In genomic region chr3:177932346-177932745, GRCh38 we compare ENCODE assay signal across 31 cellular contexts.
DNase-seq lines count a peak whose midpoint lies in the region; ATAC-seq, FAIRE-seq and TF ChIP-seq lines count a peak whose summit lies in the region.
"Had no signal": no experiment of that assay in that cellular context is flagged by ENCODE, and none has a peak within 500 bp of the region (broad histone marks: within the 10 kb centered on the region; RNA-seq: fewer than 3 reads in every experiment).

No MANE protein-coding gene starts in this region.

- H3K4me3 ChIP-seq in left ventricle myocardium inferior (no peak overlapping the region), gastrocnemius medialis (no peak overlapping the region), dorsolateral prefrontal cortex (no peak overlapping the region)
- H3K4me3 ChIP-seq: gastroesophageal sphincter, Peyer's patch, right atrium auricular region, smooth muscle cell, testis had no signal

- no peak for TF ChIP-seq CTCF in left ventricle myocardium inferior (IDR thresholded peaks at IDR 0.05; ENCODE audit: borderline replicate concordance)
- no peak for TF ChIP-seq CTCF in gastrocnemius medialis (IDR thresholded peaks at IDR 0.05 in 4 of 5, conservative IDR thresholded peaks at IDR 0.05 in 1 of 5)
- no peak for TF ChIP-seq CTCF in dorsolateral prefrontal cortex (IDR thresholded peaks at IDR 0.05 in 54 of 56, conservative IDR thresholded peaks at IDR 0.05 in 2 of 56; ENCODE audit: low read depth in 1 of 56, partially characterized antibody in 56 of 56)

- in situ Hi-C loops in gastrocnemius medialis (cut with MboI; ENCODE audit: low sequenced_read_pairs in 4 of 4), result no loop called here

- peak overlapping the region; percentile 36 for H3K27ac ChIP-seq in left ventricle myocardium inferior (replicated peaks)
- H3K27ac ChIP-seq in gastrocnemius medialis, result no peak overlapping the region
- H3K27ac ChIP-seq in dorsolateral prefrontal cortex, result no peak overlapping the region
- H3K27ac ChIP-seq in caudate nucleus (ENCODE audit: low read depth, low read length), result no peak overlapping the region
- H3K27ac ChIP-seq: gastroesophageal sphincter, Peyer's patch, right atrium auricular region, testis had no signal

- peaks cover 42% of the 10 kb centered on the region for H3K4me1 ChIP-seq in left ventricle myocardium inferior
- peaks cover 15 to 40% of the 10 kb centered on the region in 2 donors for H3K4me1 ChIP-seq in gastrocnemius medialis
- H3K4me1 ChIP-seq: testis had no signal

- H3K36me3 ChIP-seq in left ventricle myocardium inferior, result no peaks in the 10 kb centered on the region
- no peaks in the 10 kb centered on the region for H3K36me3 ChIP-seq in gastrocnemius medialis
- H3K36me3 ChIP-seq: gastroesophageal sphincter, Peyer's patch, right atrium auricular region had no signal

- FAIRE-seq in RCC 7860 (lab: Jason Lieb, UNC), result no peak
- FAIRE-seq: GM18507, HepG2 had no signal

- no peak for DNase-seq in left ventricle myocardium inferior
- no peak for DNase-seq in left cardiac atrium
- peak; percentile 41 for DNase-seq in astrocyte of the hippocampus (ENCODE audit: low read depth, low spot score)
- DNase-seq in foreskin melanocyte, result peak; percentile 40
- DNase-seq in RCC 7860 (ENCODE audit: low spot score), result no peak
- DNase-seq in gastrocnemius medialis, result no peak
- no peak for DNase-seq in dorsolateral prefrontal cortex
- DNase-seq in caudate nucleus (lab: John Stamatoyannopoulos, UW), result no peak
- DNase-seq: 8988T; activated CD4-positive, alpha-beta memory T cell treated with anti-CD3 and anti-CD28 coated beads for 36 hours; activated CD4-positive, alpha-beta T cell treated with anti-CD3 and anti-CD28 coated beads for 1 hour; activated naive CD4-positive, alpha-beta T cell treated with Interleukin-2 at 50 U/mL for 16 hours; CD8-positive, alpha-beta T cell; effector CD8-positive, alpha-beta T cell; erythroblast; hypothalamus; Karpas-422; NCI-H1417 treated with DMSO at 0.1 percent for 48 hours; NCI-H2029 treated with DMSO at 0.1 percent for 48 hours; NCI-H524 treated with DMSO at 0.1 percent for 48 hours; Peyer's patch; posterior cingulate gyrus; SIG-M5; stimulated activated naive CD4-positive, alpha-beta T cell; SW 1271; testis had no signal

- H3K9me3 ChIP-seq in left ventricle myocardium inferior (replicated peaks) (no peaks in the 10 kb centered on the region), gastrocnemius medialis (no peaks in the 10 kb centered on the region)
- H3K9me3 ChIP-seq: gastroesophageal sphincter, Peyer's patch, right atrium auricular region, testis had no signal

- ATAC-seq in left cardiac atrium, result no peak
- no peak for ATAC-seq in gastrocnemius medialis
- ATAC-seq: CD8-positive, alpha-beta T cell; gastroesophageal sphincter; HepG2 had no signal

- TF ChIP-seq POLR2A in gastrocnemius medialis (IDR thresholded peaks at IDR 0.05), result no peak

- H3K27me3 ChIP-seq in left ventricle myocardium inferior (ENCODE audit: low read depth) (no peaks in the 10 kb centered on the region), gastrocnemius medialis (no peaks in the 10 kb centered on the region), dorsolateral prefrontal cortex (no peaks in the 10 kb centered on the region)
- H3K27me3 ChIP-seq: gastroesophageal sphincter, Peyer's patch, right atrium auricular region, testis had no signal

- intact Hi-C loops in left ventricle myocardium inferior (cut with micrococcal nuclease), result no loop called here
- intact Hi-C loops in left cardiac atrium (cut with DNase I), result no loop called here
- intact Hi-C loops in gastrocnemius medialis (cut with DNase I; ENCODE audit: low total_unique reads), result no loop called here
- intact Hi-C loops in dorsolateral prefrontal cortex (cut with DNase I), result no loop called here

Comparison
In these comparisons a context has a peak if more than half of its experiments do, and no peak if none do; other contexts are left out.
1. DNase-seq: peak in astrocyte of the hippocampus (single experiment) and foreskin melanocyte (single experiment); none in left ventricle myocardium inferior (single experiment), left cardiac atrium (single experiment), RCC 7860 (single experiment), gastrocnemius medialis (0 of 2), dorsolateral prefrontal cortex (0 of 10) and caudate nucleus (0 of 61).